18 cellular contexts compared by ENCODE assay signal in genomic region chr22:32880531-32880905, GRCh38.
DNase-seq lines count a peak whose midpoint lies in the region; ATAC-seq and TF ChIP-seq lines count a peak whose summit lies in the region.
"Had no signal": no experiment of that assay in that cellular context is flagged by ENCODE, and none has a peak within 500 bp of the region (broad histone marks: within the 10 kb centered on the region; RNA-seq: fewer than 3 reads in every experiment).

No MANE protein-coding gene starts in this region.

- H3K9me3 Mint-ChIP-seq in stimulated activated memory B cell treated with anti-CD40 and anti-IgM and Interleukin-4, amounts not matched to agents 10 μg/mL and 1 μg/mL and 100 μg/mL, for 72 hours, result no peaks in the 10 kb centered on the region
- H3K9me3 Mint-ChIP-seq: T-helper 1 cell treated with Interleukin-12 subunit alpha and Interleukin-12 subunit beta and Interleukin-4 antibody, amounts not matched to agents 30 μg/mL and 1 μg/mL, for 36 hours had no signal

- H3K9me3 ChIP-seq in T-helper 17 cell (ENCODE audit: control insufficient read depth, low read length, poor library complexity, severe bottlenecking) (no peaks in the 10 kb centered on the region), lower lobe of right lung (no peaks in the 10 kb centered on the region)
- H3K9me3 ChIP-seq: uterus had no signal

- H3K27ac ChIP-seq in lower lobe of right lung, result peak overlapping the region; percentile 6
- H3K27ac ChIP-seq: C4-2B, VCaP had no signal

- H3K4me3 Mint-ChIP-seq in T-helper 17 cell, result no peak overlapping the region
- H3K4me3 Mint-ChIP-seq in stimulated activated memory B cell treated with anti-CD40 and anti-IgM and Interleukin-4, amounts not matched to agents 10 μg/mL and 1 μg/mL and 100 μg/mL, for 72 hours, result no peak overlapping the region
- H3K4me3 Mint-ChIP-seq: T-helper 1 cell treated with Interleukin-12 subunit alpha and Interleukin-12 subunit beta and Interleukin-4 antibody, amounts not matched to agents 30 μg/mL and 1 μg/mL, for 36 hours had no signal

- DNase-seq in Right ventricle myocardium superior, result no peak
- no peak for DNase-seq in left cardiac atrium
- DNase-seq in T-helper 17 cell, result no peak
- DNase-seq in lower lobe of right lung, result no peak
- no peak for DNase-seq in middle frontal gyrus (ENCODE audit: extremely low spot score, low spot score)
- no peak for DNase-seq in germinal center (ENCODE audit: low spot score)
- no peak for DNase-seq in UCSD-AML1 (lab: John Stamatoyannopoulos, UW; ENCODE audit: unreplicated experiment)
- DNase-seq: activated CD4-positive, alpha-beta T cell treated with anti-CD3 and anti-CD28 coated beads, Interleukin-2, amount 50 U/mL, for 4 hours; activated effector memory CD4-positive, alpha-beta T cell treated with anti-CD3 and anti-CD28 coated beads, Interleukin-2, amount 50 U/mL, for 16 hours; amniotic stem cell; central memory CD4-positive, alpha-beta T cell; MM.1S had no signal

- peak overlapping the region; percentile 78 for H3K27ac Mint-ChIP-seq in T-helper 17 cell
- peak overlapping the region; percentile 47 for H3K27ac Mint-ChIP-seq in stimulated activated memory B cell treated with anti-CD40 and anti-IgM and Interleukin-4, amounts not matched to agents 10 μg/mL and 1 μg/mL and 100 μg/mL, for 72 hours
- H3K27ac Mint-ChIP-seq: T-helper 1 cell treated with Interleukin-12 subunit alpha and Interleukin-12 subunit beta and Interleukin-4 antibody, amounts not matched to agents 30 μg/mL and 1 μg/mL, for 36 hours had no signal

- peaks cover 8% of the 10 kb centered on the region for H3K4me1 Mint-ChIP-seq in T-helper 17 cell
- H3K4me1 Mint-ChIP-seq in stimulated activated memory B cell treated with anti-CD40 and anti-IgM and Interleukin-4, amounts not matched to agents 10 μg/mL and 1 μg/mL and 100 μg/mL, for 72 hours, result peaks cover 13% of the 10 kb centered on the region

- TF ChIP-seq CTCF in lower lobe of right lung (IDR thresholded peaks at IDR 0.05), result no peak

- no peaks in the 10 kb centered on the region for H3K27me3 ChIP-seq in lower lobe of right lung (ENCODE audit: low read depth)
- H3K27me3 ChIP-seq: dorsolateral prefrontal cortex, uterus had no signal

- ATAC-seq in Right ventricle myocardium superior (ENCODE audit: poor library complexity) (peak; percentile 45), left cardiac atrium (no peak), T-helper 17 cell (no peak), lower lobe of right lung (peak in 1 of 2 donors; percentile 7)
- ATAC-seq in stimulated activated memory B cell treated with anti-CD40 and anti-IgM and Interleukin-4, amounts not matched to agents 10 μg/mL and 1 μg/mL and 100 μg/mL, for 72 hours, result no peak

- no peak overlapping the region for H3K4me3 ChIP-seq in lower lobe of right lung
- H3K4me3 ChIP-seq: dorsolateral prefrontal cortex, uterus had no signal

- intact Hi-C loops in Right ventricle myocardium superior (cut with DNase I) (no loop called here), left cardiac atrium (cut with DNase I) (no loop called here), lower lobe of right lung (cut with DNase I) (no loop called here)

- H3K36me3 ChIP-seq in lower lobe of right lung, result no peaks in the 10 kb centered on the region
- H3K36me3 ChIP-seq: uterus had no signal

- H3K27me3 Mint-ChIP-seq in T-helper 17 cell, result peaks cover 38% of the 10 kb centered on the region
- H3K27me3 Mint-ChIP-seq in stimulated activated memory B cell treated with anti-CD40 and anti-IgM and Interleukin-4, amounts not matched to agents 10 μg/mL and 1 μg/mL and 100 μg/mL, for 72 hours, result peaks cover 28% of the 10 kb centered on the region

- peaks cover 15% of the 10 kb centered on the region for H3K4me1 ChIP-seq in lower lobe of right lung

- H3K36me3 Mint-ChIP-seq in T-helper 17 cell (ENCODE audit: low read depth), result no peaks in the 10 kb centered on the region
- H3K36me3 Mint-ChIP-seq in stimulated activated memory B cell treated with anti-CD40 and anti-IgM and Interleukin-4, amounts not matched to agents 10 μg/mL and 1 μg/mL and 100 μg/mL, for 72 hours, result no peaks in the 10 kb centered on the region
